In genomic region chr1:96688737-96689136, GRCh38 we compare ENCODE assay signal across 21 cellular contexts. TPM values are rescaled to one million over a fixed set of nuclear protein-coding genes. Genes with fewer than 3 reads are reported as not detected.
DNase-seq lines count a peak whose midpoint lies in the region; TF ChIP-seq lines count a peak whose summit lies in the region.
"Had no signal": no experiment of that assay in that cellular context is flagged by ENCODE, and none has a peak within 500 bp of the region (broad histone marks: within the 10 kb centered on the region; RNA-seq: fewer than 3 reads in every experiment).

No MANE protein-coding gene starts in this region.

- no peaks in the 10 kb centered on the region for H4K20me1 ChIP-seq in smooth muscle cell (ENCODE audit: low read depth)

- H4K8ac ChIP-seq in neuronal stem cell (ENCODE audit: low read depth, low read length), result no peak overlapping the region

- no CpG with 5 or more reads among the region's 2 CpGs for WGBS in neuronal stem cell (ENCODE audit: extremely low coverage in 2 of 2, insufficient read length in 2 of 2, insufficient replicate concordance in 1 of 2), 2 donors
- WGBS in smooth muscle cell (ENCODE audit: low lambda C conversion rate), result 90% methylated on average over 2 of the region's 2 CpGs

- H3K27me3 Mint-ChIP-seq in immature natural killer cell (ENCODE audit: low read depth in 3 of 3), result peaks cover 0 to 2% (median 0%) of the 10 kb centered on the region in 3 donors
- H3K27me3 Mint-ChIP-seq: T-cell had no signal

- no peak overlapping the region for H2BK15ac ChIP-seq in neuronal stem cell (ENCODE audit: low read length)

- no peak overlapping the region for H3K14ac ChIP-seq in neuronal stem cell (ENCODE audit: low read length)

- no peak overlapping the region for H2AK5ac ChIP-seq in neuronal stem cell (ENCODE audit: low read depth, low read length)

- H3K27me3 ChIP-seq in neuronal stem cell (ENCODE audit: control insufficient read depth in 3 of 3, insufficient read depth in 3 of 3, low read depth in 1 of 3, low read length in 3 of 3) (no peaks in the 10 kb centered on the region), breast epithelium (no peaks in the 10 kb centered on the region), smooth muscle cell (ENCODE audit: low read depth) (no peaks in the 10 kb centered on the region)
- H3K27me3 ChIP-seq: adrenal gland, cardiac muscle cell, heart right ventricle, sigmoid colon, vagina had no signal

- H2BK120ac ChIP-seq in neuronal stem cell (ENCODE audit: low read depth, low read length), result no peak overlapping the region

- no peak for TF ChIP-seq CTCF in NB4 (IDR thresholded peaks at IDR 0.05; ENCODE audit: low read depth, low read length)
- no peak for TF ChIP-seq CTCF in fibroblast of pulmonary artery (IDR thresholded peaks at IDR 0.05; ENCODE audit: low read length, missing control alignments)
- no peak for TF ChIP-seq CTCF in breast epithelium (IDR thresholded peaks at IDR 0.05)
- TF ChIP-seq CTCF in smooth muscle cell (IDR thresholded peaks at IDR 0.05; ENCODE audit: borderline replicate concordance, insufficient read depth, poor library complexity, severe bottlenecking), result no peak

- H3K9me3 ChIP-seq in neuronal stem cell (replicated peaks in 1 of 2; ENCODE audit: control insufficient read depth in 2 of 2, insufficient read depth in 1 of 2, low read depth in 1 of 2, low read length in 2 of 2) (no peaks in the 10 kb centered on the region), breast epithelium (no peaks in the 10 kb centered on the region), smooth muscle cell (replicated peaks; ENCODE audit: low read depth) (no peaks in the 10 kb centered on the region)
- H3K9me3 ChIP-seq: adrenal gland, sigmoid colon, vagina had no signal

- no peak overlapping the region for H3K18ac ChIP-seq in neuronal stem cell (ENCODE audit: low read length)

- H2AFZ ChIP-seq in neuronal stem cell (ENCODE audit: low read length) (no peak overlapping the region), smooth muscle cell (ENCODE audit: low read depth) (no peak overlapping the region)

- no peak overlapping the region for H3K23ac ChIP-seq in neuronal stem cell (ENCODE audit: low read depth, low read length, poor library complexity)

- no peak for TF ChIP-seq POLR2A in NB4 (IDR thresholded peaks at IDR 0.05; ENCODE audit: extremely low read depth, insufficient read length)
- TF ChIP-seq POLR2A in breast epithelium (IDR thresholded peaks at IDR 0.05), result no peak

- no peaks in the 10 kb centered on the region for H3K36me3 ChIP-seq in neuronal stem cell (replicated peaks in 1 of 2; ENCODE audit: control insufficient read depth in 2 of 2, insufficient read depth in 2 of 2, low read length in 2 of 2)
- H3K36me3 ChIP-seq in breast epithelium, result no peaks in the 10 kb centered on the region
- no peaks in the 10 kb centered on the region for H3K36me3 ChIP-seq in smooth muscle cell (ENCODE audit: low read depth)
- H3K36me3 ChIP-seq: adrenal gland, cardiac muscle cell, heart right ventricle, sigmoid colon, vagina had no signal

- no peak overlapping the region for H3K4me2 ChIP-seq in neuronal stem cell (ENCODE audit: insufficient read depth, low read length, poor library complexity, severe bottlenecking)
- H3K4me2 ChIP-seq in smooth muscle cell, result no peak overlapping the region

- no peaks in the 10 kb centered on the region for H3K4me1 ChIP-seq in neuronal stem cell (ENCODE audit: control insufficient read depth in 2 of 2, insufficient read depth in 1 of 2, low read depth in 1 of 2, low read length in 2 of 2)
- no peaks in the 10 kb centered on the region for H3K4me1 ChIP-seq in breast epithelium
- no peaks in the 10 kb centered on the region for H3K4me1 ChIP-seq in smooth muscle cell (ENCODE audit: low read depth)
- H3K4me1 ChIP-seq: adrenal gland had no signal

- no peak overlapping the region for H2BK5ac ChIP-seq in neuronal stem cell (ENCODE audit: low read length)

- no peak overlapping the region for H3K9ac ChIP-seq in neuronal stem cell (ENCODE audit: low read depth, low read length, poor library complexity)
- H3K9ac ChIP-seq in smooth muscle cell (ENCODE audit: low read depth), result no peak overlapping the region

- no peak overlapping the region for H3K4me3 ChIP-seq in NB4 (ENCODE audit: low read depth, low read length)
- no peak overlapping the region for H3K4me3 ChIP-seq in fibroblast of pulmonary artery (replicated peaks; ENCODE audit: low read depth, low read length)
- no peak overlapping the region for H3K4me3 ChIP-seq in neuronal stem cell (ENCODE audit: low read length in 2 of 2)
- no peak overlapping the region for H3K4me3 ChIP-seq in breast epithelium
- no peak overlapping the region for H3K4me3 ChIP-seq in smooth muscle cell
- H3K4me3 ChIP-seq: adrenal gland, cardiac muscle cell, heart right ventricle, sigmoid colon, vagina had no signal

- no peak overlapping the region for H3K27ac Mint-ChIP-seq in immature natural killer cell
- H3K27ac Mint-ChIP-seq: CD4-positive, alpha-beta T cell; T-cell had no signal

- no peaks in the 10 kb centered on the region for H3K36me3 Mint-ChIP-seq in immature natural killer cell
- H3K36me3 Mint-ChIP-seq: T-cell had no signal

- no peak overlapping the region for H3K4ac ChIP-seq in neuronal stem cell (ENCODE audit: low read length)

- no peak overlapping the region for H2BK12ac ChIP-seq in neuronal stem cell (ENCODE audit: low read length)

- H3K4me3 Mint-ChIP-seq in immature natural killer cell, result no peak overlapping the region
- H3K4me3 Mint-ChIP-seq: CD4-positive, alpha-beta T cell; T-cell had no signal

- no peaks in the 10 kb centered on the region for H3K79me1 ChIP-seq in neuronal stem cell (ENCODE audit: low read depth, low read length)

- H3K27ac ChIP-seq in neuronal stem cell (replicated peaks; ENCODE audit: low read length), result no peak overlapping the region
- no peak overlapping the region for H3K27ac ChIP-seq in breast epithelium
- H3K27ac ChIP-seq in smooth muscle cell (ENCODE audit: low read depth), result no peak overlapping the region
- H3K27ac ChIP-seq: adrenal gland, cardiac muscle cell, heart right ventricle, sigmoid colon, vagina had no signal

- no peak overlapping the region for H4K91ac ChIP-seq in neuronal stem cell (ENCODE audit: low read depth, low read length, poor library complexity)

- intact Hi-C loops in breast epithelium (cut with DNase I; ENCODE audit: low total_unique reads), result loop anchor here (10.0 kb wide), 1 partner anchor 116 kb away; no protein-coding TSS in a partner anchor

- peak; percentile 24 for DNase-seq in NCI-H82 (lab: John Stamatoyannopoulos, UW)
- no peak for DNase-seq in NCI-H82 treated with DMSO at 0.1 percent for 48 hours (lab: John Stamatoyannopoulos, UW; ENCODE audit: unreplicated experiment)
- peak; percentile 24 for DNase-seq in NB4 (ENCODE audit: low read depth)
- peak; percentile 19 for DNase-seq in fibroblast of pulmonary artery (ENCODE audit: low read depth)
- peak; percentile 1 for DNase-seq in neuronal stem cell (ENCODE audit: low spot score)
- no peak for DNase-seq in breast epithelium (ENCODE audit: low spot score in 2 of 2)
- DNase-seq in smooth muscle cell (lab: John Stamatoyannopoulos, UW; ENCODE audit: unreplicated experiment), result no peak
- no peak for DNase-seq in immature natural killer cell
- DNase-seq: ACHN; activated effector memory CD4-positive, alpha-beta T cell treated with Interleukin-2 at 50 U/mL for 16 hours; adrenal gland; CD4-positive, alpha-beta T cell; heart right ventricle; left cardiac atrium; NK-92 treated with Interleukin-12 subunit alpha and Interleukin-12 subunit beta, amount 100 ng/mL, for 24 hours; RPMI8226; sigmoid colon; stimulated activated CD4-positive, alpha-beta T cell treated with anti-CD3 and anti-CD28 coated beads, Interleukin-2, amount 100 ng/mL, for 24 hours; T-cell had no signal

- no peaks in the 10 kb centered on the region for H3K79me2 ChIP-seq in smooth muscle cell (ENCODE audit: low read depth)

- H3F3A ChIP-seq in smooth muscle cell (ENCODE audit: low read depth), result no peaks in the 10 kb centered on the region

- peaks cover 0 to 5% (median 0%) of the 10 kb centered on the region in 6 donors for H3K9me3 Mint-ChIP-seq in immature natural killer cell
- H3K9me3 Mint-ChIP-seq: CD4-positive, alpha-beta T cell; T-cell had no signal

- H3K4me1 Mint-ChIP-seq in immature natural killer cell, result no peaks in the 10 kb centered on the region

RNA-seq across cellular contexts. Expression of gene PTBP2, which starts 32.8 kb away (rescaled TPM):
- 67.2 TPM for polyA plus RNA-seq in neuronal stem cell (2013, experiment 1 of 2)
- polyA plus RNA-seq in neuronal stem cell (2013, experiment 2 of 2), result 69.7 TPM
- total RNA-seq in breast epithelium (10 to 100 TPM; 54.2 to 78.3 (median 59.0) TPM), smooth muscle cell (69.7 and 78.2 TPM in 2 replicates)
- polyA plus RNA-seq in smooth muscle cell (3.3 and 4.6 TPM in 2 replicates), immature natural killer cell (1 to 10 TPM; 1.8 to 2.4 (median 1.9) TPM)

Comparison
In these comparisons a context has a peak if more than half of its experiments do, and no peak if none do; other contexts are left out.
1. DNase-seq: peak in NCI-H82 (single experiment), NB4 (single experiment), fibroblast of pulmonary artery (single experiment) and neuronal stem cell (single experiment); none in NCI-H82 treated with DMSO at 0.1 percent for 48 hours (single experiment), breast epithelium (0 of 2), smooth muscle cell (single experiment) and immature natural killer cell (0 of 3).